ENCODE assay signal across 1 cellular context in genomic region chr5:79182141-79182540, GRCh38.
TF ChIP-seq lines count a peak whose summit lies in the region.

No MANE protein-coding gene starts in this region.

TF ChIP-seq in HepG2, 621 proteins besides CTCF, POLR2A, EP300 and RAD21 (continued from another document):
- TF ChIP-seq ZNF703 (CRISPR knock-in tag; IDR thresholded peaks at IDR 0.05; ENCODE audit: borderline replicate concordance) (no peak), ZNF652 (CRISPR knock-in tag; IDR thresholded peaks at IDR 0.05; ENCODE audit: borderline replicate concordance, low read depth) (0 out of 2 replicates have a peak, but pooled peaks have one; percentile 41), KDM3A (CRISPR knock-in tag; IDR thresholded peaks at IDR 0.05; ENCODE audit: low read depth) (no peak), CEBPB (IDR thresholded peaks at IDR 0.05; ENCODE audit: borderline replicate concordance, low read depth, low read length) (peak; percentile 71)
